In the genomic region with DNA sequence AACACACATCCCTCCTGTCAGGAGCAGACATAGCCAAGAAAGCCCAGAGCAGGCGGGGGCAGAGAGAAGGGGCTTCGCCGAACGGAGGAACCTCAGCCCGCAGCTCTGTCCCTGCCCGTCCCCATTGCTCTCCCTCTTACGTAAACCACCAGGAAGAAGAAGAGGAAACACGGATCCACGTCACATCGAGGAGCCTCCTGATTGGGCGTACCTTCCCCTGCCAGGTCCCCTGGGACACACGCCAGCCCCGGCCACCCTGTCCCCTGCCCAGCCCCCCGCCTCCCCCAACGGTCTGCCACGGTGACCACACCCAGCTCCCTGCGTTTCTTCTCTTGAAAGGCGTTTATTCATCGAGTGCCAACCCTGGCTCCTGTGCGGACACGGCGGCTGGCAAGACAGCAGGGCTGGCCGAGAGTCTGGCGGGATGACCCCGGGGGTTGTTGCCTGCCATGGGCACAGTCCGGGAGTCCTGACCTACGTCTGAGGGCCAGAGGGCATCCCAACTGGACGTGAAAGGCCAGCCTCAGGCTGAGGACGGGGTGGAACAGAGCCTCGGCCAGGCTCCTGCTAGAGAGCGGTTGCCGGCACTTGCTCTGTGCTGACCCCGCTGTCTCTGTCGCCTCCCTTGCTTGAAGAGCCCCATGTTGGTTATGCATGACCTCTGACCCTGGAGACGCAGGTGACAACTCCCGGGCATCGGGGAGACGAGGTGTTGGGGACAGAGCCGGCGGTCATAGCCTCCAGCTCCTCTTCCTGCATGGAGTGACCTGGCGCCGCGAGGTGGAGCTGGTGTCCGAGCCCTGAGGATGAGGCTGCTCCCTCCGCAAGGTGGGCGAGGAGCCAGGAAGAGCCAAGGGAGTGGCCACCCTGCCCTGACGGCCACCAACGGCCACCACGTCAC, we compare ENCODE assay signal across 8 cellular contexts. TPM values are rescaled to one million over a fixed set of nuclear protein-coding genes. Genes with fewer than 3 reads are reported as not detected.
DNase-seq lines count a peak whose midpoint lies in the region; ATAC-seq and TF ChIP-seq lines count a peak whose summit lies in the region.

No MANE protein-coding gene starts in this region.

- TF ChIP-seq POLR2A in sigmoid colon (IDR thresholded peaks at IDR 0.05) = peak in 1 of 2 donors; percentile 19

- ATAC-seq in lower lobe of right lung = peak; percentile 29 to 43
- no peak for ATAC-seq in GM21360 (IDR thresholded peaks at IDR 0.05; ENCODE audit: unreplicated experiment)

- no peak for TF ChIP-seq EP300 in sigmoid colon (IDR thresholded peaks at IDR 0.05)

- peaks cover 72% of the 10 kb centered on the region for H3K27me3 ChIP-seq in lower lobe of right lung (ENCODE audit: low read depth)
- H3K27me3 ChIP-seq in ascending aorta = no peaks in the 10 kb centered on the region
- H3K27me3 ChIP-seq in sigmoid colon = peaks cover 9 to 90% (median 59%) of the 10 kb centered on the region in 3 donors

- TF ChIP-seq CTCF in VCaP (conservative IDR thresholded peaks at IDR 0.05) (peak; percentile 47), lower lobe of right lung (IDR thresholded peaks at IDR 0.05) (no peak), ascending aorta (IDR thresholded peaks at IDR 0.05) (no peak), sigmoid colon (IDR thresholded peaks at IDR 0.05) (no peak)

- no peaks in the 10 kb centered on the region for H3K36me3 ChIP-seq in lower lobe of right lung
- H3K36me3 ChIP-seq in ascending aorta = no peaks in the 10 kb centered on the region
- no peaks in the 10 kb centered on the region for H3K36me3 ChIP-seq in sigmoid colon

- H3K4me1 ChIP-seq in lower lobe of right lung = no peaks in the 10 kb centered on the region
- no peaks in the 10 kb centered on the region for H3K4me1 ChIP-seq in ascending aorta
- no peaks in the 10 kb centered on the region for H3K4me1 ChIP-seq in sigmoid colon

- H3K4me3 ChIP-seq in lower lobe of right lung = peak overlapping the region; percentile 21
- no peak overlapping the region for H3K4me3 ChIP-seq in ascending aorta
- H3K4me3 ChIP-seq in sigmoid colon = peak overlapping the region in 2 of 4 donors; percentile 10 to 18

- intact Hi-C loops in lower lobe of right lung (cut with DNase I) (no loop called here), ascending aorta (cut with DNase I) (no loop called here), sigmoid colon (cut with DNase I) (no loop called here)

- H3K27ac ChIP-seq in VCaP (peak overlapping the region; percentile 21; the same call in 1 of the 2 replicates), lower lobe of right lung (peak overlapping the region; percentile 1), ascending aorta (no peak overlapping the region), sigmoid colon (no peak overlapping the region)

- DNase-seq in DMS153 treated with DMSO at 0.1 percent for 48 hours (lab: John Stamatoyannopoulos, UW; ENCODE audit: unreplicated experiment) (peak; percentile 92), NCI-H1417 treated with DMSO at 0.1 percent for 48 hours (lab: John Stamatoyannopoulos, UW) (peak; percentile 26), lower lobe of right lung (no peak), ascending aorta (ENCODE audit: low spot score in 2 of 2) (no peak), sigmoid colon (no peak), dedifferentiated amniotic fluid mesenchymal stem cell (ENCODE audit: extremely low spot score) (no peak)

- no peaks in the 10 kb centered on the region for H3K9me3 ChIP-seq in lower lobe of right lung
- no peaks in the 10 kb centered on the region for H3K9me3 ChIP-seq in ascending aorta
- H3K9me3 ChIP-seq in sigmoid colon = no peaks in the 10 kb centered on the region

- 17 to 70% methylated on average over 49 of the region's 49 CpGs for WGBS in sigmoid colon, 2 donors

RNA-seq across cellular contexts. Expression of a gene that starts 40.6 kb away (rescaled TPM):
- total RNA-seq in lower lobe of right lung (31.7 TPM), ascending aorta (5.2 TPM), sigmoid colon (10 to 100 TPM; 19.7 to 31.6 (median 24.8) TPM)
- 10 to 100 TPM; 28.2 to 42.2 (median 35.6) TPM for polyA plus RNA-seq in sigmoid colon

Comparison
In these comparisons a context has a peak if more than half of its experiments do, and no peak if none do; other contexts are left out.
1. DNase-seq: peak in DMS153 treated with DMSO at 0.1 percent for 48 hours (single experiment) and NCI-H1417 treated with DMSO at 0.1 percent for 48 hours (single experiment); none in lower lobe of right lung (single experiment), ascending aorta (0 of 2), sigmoid colon (single experiment) and dedifferentiated amniotic fluid mesenchymal stem cell (single experiment).
2. H3K27ac ChIP-seq: peak in VCaP (single experiment) and lower lobe of right lung (single experiment); none in ascending aorta (0 of 2) and sigmoid colon (0 of 4).